In the genomic region with DNA sequence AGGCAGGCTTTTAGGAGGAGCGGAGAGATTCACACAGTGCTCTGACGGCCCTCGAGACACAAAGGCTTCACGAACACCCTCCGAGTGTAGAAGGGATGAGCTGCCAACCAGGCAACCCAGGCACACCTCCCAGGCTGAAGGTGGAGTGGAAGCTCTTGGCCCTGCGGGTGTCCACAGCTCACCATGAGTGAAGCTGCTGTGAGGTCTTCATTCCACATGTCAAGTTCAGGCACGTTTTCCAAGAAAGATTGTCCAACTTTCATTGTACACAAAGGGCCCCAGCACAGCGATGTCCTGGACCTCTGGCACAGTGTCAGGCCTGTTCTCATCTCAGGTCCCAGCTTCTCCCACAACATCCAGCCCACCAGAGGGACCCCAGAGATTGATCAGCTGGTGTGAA, we compare ENCODE assay signal across 27 cellular contexts. TPM values are rescaled to one million over a fixed set of nuclear protein-coding genes. Genes with fewer than 3 reads are reported as not detected.
DNase-seq lines count a peak whose midpoint lies in the region; ATAC-seq, FAIRE-seq and TF ChIP-seq lines count a peak whose summit lies in the region.
"Had no signal": no experiment of that assay in that cellular context is flagged by ENCODE, and none has a peak within 500 bp of the region (broad histone marks: within the 10 kb centered on the region; RNA-seq: fewer than 3 reads in every experiment).

No MANE protein-coding gene starts in this region.

- H3K27ac ChIP-seq in right atrium auricular region (no peak overlapping the region), keratinocyte (ENCODE audit: control insufficient read depth, insufficient read depth, low read length) (peak overlapping the region; percentile 22), sigmoid colon (no peak overlapping the region), trophoblast cell (ENCODE audit: low read depth, low read length) (no peak overlapping the region)
- H3K27ac ChIP-seq: HL-60 had no signal

- H2BK12ac ChIP-seq in trophoblast cell (ENCODE audit: low read length) = no peak overlapping the region

- no peak overlapping the region for H2BK120ac ChIP-seq in trophoblast cell (ENCODE audit: insufficient read depth, low read length, poor library complexity)

- H3K4me1 ChIP-seq in right atrium auricular region (no peaks in the 10 kb centered on the region), keratinocyte (ENCODE audit: control insufficient read depth, extremely low read depth, insufficient read depth, low read length) (peaks cover 30% of the 10 kb centered on the region), sigmoid colon (no peaks in the 10 kb centered on the region), trophoblast cell (ENCODE audit: control insufficient read depth in 1 of 2, insufficient read depth in 2 of 2, low read length in 2 of 2) (no peaks in the 10 kb centered on the region)
- H3K4me1 ChIP-seq: HAP-1 had no signal

- no peak overlapping the region for H3K4me3 ChIP-seq in right atrium auricular region
- H3K4me3 ChIP-seq in bronchial epithelial cell (ENCODE audit: low read depth, low read length) = no peak overlapping the region
- no peak overlapping the region for H3K4me3 ChIP-seq in keratinocyte (ENCODE audit: control insufficient read depth in 2 of 3, extremely low read depth in 1 of 3, insufficient read depth in 2 of 3, low read depth in 1 of 3, low read length in 3 of 3)
- no peak overlapping the region for H3K4me3 ChIP-seq in sigmoid colon
- H3K4me3 ChIP-seq in trophoblast cell (ENCODE audit: low read depth, low read length) = no peak overlapping the region
- H3K4me3 ChIP-seq: GM23338, HAP-1 had no signal

- H3K9ac ChIP-seq in keratinocyte (ENCODE audit: control insufficient read depth, extremely low read depth, insufficient read depth, low read length) = no peak overlapping the region
- H3K9ac ChIP-seq in trophoblast cell (ENCODE audit: low read length) = no peak overlapping the region

- no peak for TF ChIP-seq POLR2A in sigmoid colon (IDR thresholded peaks at IDR 0.05)

- no peak overlapping the region for H2AFZ ChIP-seq in keratinocyte (ENCODE audit: control insufficient read depth, low read length)
- H2AFZ ChIP-seq in trophoblast cell (ENCODE audit: insufficient read depth, low read length, poor library complexity) = no peak overlapping the region
- H2AFZ ChIP-seq: GM23338 had no signal

- no peak overlapping the region for H2BK5ac ChIP-seq in trophoblast cell (ENCODE audit: low read depth, low read length, poor library complexity)

- FAIRE-seq in bronchial epithelial cell (lab: Jason Lieb, UNC) (peak; percentile 77), keratinocyte (lab: Jason Lieb, UNC) (peak; percentile 95)

- H4K8ac ChIP-seq in trophoblast cell (ENCODE audit: low read depth, low read length) = no peak overlapping the region

- H3K23ac ChIP-seq in trophoblast cell (ENCODE audit: low read length) = no peak overlapping the region

- H3K79me2 ChIP-seq in keratinocyte (ENCODE audit: control insufficient read depth, insufficient read depth, low read length) = peaks cover 56% of the 10 kb centered on the region
- H3K79me2 ChIP-seq in trophoblast cell (ENCODE audit: control insufficient read depth, insufficient read depth, low read length, poor library complexity) = no peaks in the 10 kb centered on the region

- H3K18ac ChIP-seq in trophoblast cell (ENCODE audit: low read length) = no peak overlapping the region

- H2AK5ac ChIP-seq in trophoblast cell (ENCODE audit: low read length) = no peak overlapping the region

- H3K79me1 ChIP-seq in trophoblast cell (ENCODE audit: low read length) = no peaks in the 10 kb centered on the region

- no peaks in the 10 kb centered on the region for H3K27me3 ChIP-seq in right atrium auricular region
- no peaks in the 10 kb centered on the region for H3K27me3 ChIP-seq in bronchial epithelial cell (ENCODE audit: control insufficient read depth, insufficient read depth, low read length)
- no peaks in the 10 kb centered on the region for H3K27me3 ChIP-seq in keratinocyte (ENCODE audit: control insufficient read depth, extremely low read depth, insufficient read depth, low read length)
- H3K27me3 ChIP-seq in sigmoid colon = no peaks in the 10 kb centered on the region
- H3K27me3 ChIP-seq in trophoblast cell (ENCODE audit: insufficient read depth, low read length) = no peaks in the 10 kb centered on the region

- H3K4ac ChIP-seq in trophoblast cell (ENCODE audit: low read depth, low read length) = no peak overlapping the region

- 85 to 86% methylated on average over 8 of the region's 8 CpGs for WGBS in sigmoid colon, 2 donors
- no CpG with 5 or more reads among the region's 8 CpGs for WGBS in trophoblast cell (ENCODE audit: extremely low coverage, insufficient coverage, insufficient read length)

- no peaks in the 10 kb centered on the region for H3K36me3 ChIP-seq in right atrium auricular region
- peaks cover 5% of the 10 kb centered on the region for H3K36me3 ChIP-seq in bronchial epithelial cell (ENCODE audit: control insufficient read depth, insufficient read depth, low read length)
- peaks cover 0 to 5% of the 10 kb centered on the region in 2 experiments for H3K36me3 ChIP-seq in keratinocyte (ENCODE audit: control insufficient read depth in 2 of 2, extremely low read depth in 1 of 2, insufficient read depth in 2 of 2, low read length in 2 of 2)
- no peaks in the 10 kb centered on the region for H3K36me3 ChIP-seq in sigmoid colon
- H3K36me3 ChIP-seq in trophoblast cell (ENCODE audit: control insufficient read depth in 1 of 2, insufficient read depth in 2 of 2, low read length in 2 of 2) = no peaks in the 10 kb centered on the region
- H3K36me3 ChIP-seq: HAP-1 had no signal

- H4K91ac ChIP-seq in trophoblast cell (ENCODE audit: low read depth, low read length) = no peak overlapping the region

- peak overlapping the region; percentile 51 for H3K4me2 ChIP-seq in keratinocyte (ENCODE audit: control insufficient read depth, extremely low read depth, insufficient read depth, low read depth, low read length)
- H3K4me2 ChIP-seq in trophoblast cell (ENCODE audit: low read length) = no peak overlapping the region
- H3K4me2 ChIP-seq: GM23338 had no signal

- H4K20me1 ChIP-seq in keratinocyte (ENCODE audit: control insufficient read depth, extremely low read depth, insufficient read depth, low read length) = peaks cover 34% of the 10 kb centered on the region

- intact Hi-C loops in left cardiac atrium (cut with DNase I) (no loop called here), sigmoid colon (cut with DNase I) (no loop called here)

- TF ChIP-seq CTCF in right atrium auricular region (IDR thresholded peaks at IDR 0.05) (no peak), bronchial epithelial cell (IDR thresholded peaks at IDR 0.05; ENCODE audit: insufficient read depth, low read length, severe bottlenecking) (no peak), keratinocyte (optimal IDR thresholded peaks at IDR 0.05 in 1 of 3, IDR thresholded peaks at IDR 0.05 in 1 of 3, conservative IDR thresholded peaks at IDR 0.05 in 1 of 3; ENCODE audit: extremely low read depth in 1 of 3, insufficient read depth in 2 of 3, low read length in 3 of 3) (no peak), sigmoid colon (IDR thresholded peaks at IDR 0.05) (no peak)

- dilution Hi-C loops in keratinocyte (cut with MboI; ENCODE audit: extremely low pct_ligation_motif_present, low sequenced_read_pairs) = no loop called here

- peak; percentile 21 for DNase-seq in right atrium auricular region (ENCODE audit: low spot score)
- DNase-seq in left cardiac atrium = no peak
- peak; percentile 81 for DNase-seq in bronchial epithelial cell (ENCODE audit: low read depth)
- DNase-seq in keratinocyte (ENCODE audit: low read depth, low spot score) = no peak
- peak; percentile 33 for DNase-seq in sigmoid colon
- DNase-seq in trophoblast cell = no peak
- DNase-seq in GDM1 (lab: John Stamatoyannopoulos, UW) = no peak
- DNase-seq: 8988T; ACHN; CD4-positive, CD25-positive, alpha-beta regulatory T cell; DMS153; DND-41; HFFc6; Karpas-422; NCI-H1092 treated with DMSO at 0.1 percent for 48 hours; NCI-H1436; NCI-H187; NCI-H2171 treated with DMSO at 0.1 percent for 48 hours; NCI-H524; NCI-H774; NK-92 treated with Interleukin-12 subunit alpha and Interleukin-12 subunit beta, amount 100 ng/mL, for 24 hours; PC-3; SHP77 had no signal

- H3K9me3 ChIP-seq in right atrium auricular region (no peaks in the 10 kb centered on the region), keratinocyte (ENCODE audit: control insufficient read depth, low read depth, low read length) (no peaks in the 10 kb centered on the region), sigmoid colon (no peaks in the 10 kb centered on the region), trophoblast cell (ENCODE audit: insufficient read depth, low read depth, low read length) (no peaks in the 10 kb centered on the region)
- H3K9me3 ChIP-seq: HAP-1 had no signal

- H4K12ac ChIP-seq in trophoblast cell (ENCODE audit: low read depth, low read length) = no peak overlapping the region

- no peak for TF ChIP-seq EP300 in sigmoid colon (IDR thresholded peaks at IDR 0.05)

- no peak overlapping the region for H3K14ac ChIP-seq in trophoblast cell (ENCODE audit: low read length)

- ATAC-seq in left cardiac atrium = no peak
- no peak for ATAC-seq in GM19395 (IDR thresholded peaks at IDR 0.05; ENCODE audit: unreplicated experiment)
- ATAC-seq: GM23338, PC-3 had no signal

- peaks cover 6% of the 10 kb centered on the region for H3K9me1 ChIP-seq in keratinocyte (ENCODE audit: control insufficient read depth, extremely low read depth, insufficient read depth, low read length)

RNA-seq across cellular contexts. Expression of gene PARD6G, which starts 13.4 kb away (rescaled TPM):
- total RNA-seq in right atrium auricular region (1 to 10 TPM; 1.9 to 2.8 TPM), left cardiac atrium (1 to 10 TPM; 3.9 to 4.1 TPM), bronchial epithelial cell (12.4 and 13.2 TPM in 2 replicates), sigmoid colon (10 to 100 TPM in 1 of 4 donors, 1 to 10 TPM in 3; 6.2 to 13.0 (median 9.6) TPM)
- polyA plus RNA-seq in keratinocyte (19.4 to 23.6 TPM (median 21.3 TPM) in 3 replicates), sigmoid colon (1 to 10 TPM in 2 of 3 donors, not detected in 1; 1.2 to 1.8 TPM)
- 17.0 TPM for polyA plus RNA-seq in keratinocyte (2011; ENCODE audit: low read depth)
- polyA plus RNA-seq in keratinocyte (2011; cell fraction: cytosol; rRNA removed) = 21.9 and 22.9 TPM in 2 replicates
- 19.2 and 19.3 TPM in 2 replicates for polyA plus RNA-seq in keratinocyte (2011; cell fraction: nucleus; rRNA removed)
- polyA plus RNA-seq in keratinocyte (2012; ENCODE audit: low replicate concordance) = 25.1 and 27.2 TPM in 2 replicates
- 18.2 to 23.0 TPM (median 20.7 TPM) in 3 replicates for polyA minus RNA-seq in keratinocyte
- 42.4 TPM for polyA minus RNA-seq in keratinocyte (2011; cell fraction: cytosol; rRNA and poly(A)+ RNA removed)
- 16.9 and 23.3 TPM in 2 replicates for polyA minus RNA-seq in keratinocyte (2011; cell fraction: nucleus; rRNA and poly(A)+ RNA removed)
- polyA plus RNA-seq in trophoblast cell (2013) = 5.5 and 5.7 TPM in 2 replicates

Comparison
In these comparisons a context has a peak if more than half of its experiments do, and no peak if none do; other contexts are left out.
1. DNase-seq: peak in right atrium auricular region (single experiment), bronchial epithelial cell (single experiment) and sigmoid colon (single experiment); none in left cardiac atrium (single experiment), keratinocyte (single experiment), trophoblast cell (0 of 2) and GDM1 (single experiment).